In the genomic region with DNA sequence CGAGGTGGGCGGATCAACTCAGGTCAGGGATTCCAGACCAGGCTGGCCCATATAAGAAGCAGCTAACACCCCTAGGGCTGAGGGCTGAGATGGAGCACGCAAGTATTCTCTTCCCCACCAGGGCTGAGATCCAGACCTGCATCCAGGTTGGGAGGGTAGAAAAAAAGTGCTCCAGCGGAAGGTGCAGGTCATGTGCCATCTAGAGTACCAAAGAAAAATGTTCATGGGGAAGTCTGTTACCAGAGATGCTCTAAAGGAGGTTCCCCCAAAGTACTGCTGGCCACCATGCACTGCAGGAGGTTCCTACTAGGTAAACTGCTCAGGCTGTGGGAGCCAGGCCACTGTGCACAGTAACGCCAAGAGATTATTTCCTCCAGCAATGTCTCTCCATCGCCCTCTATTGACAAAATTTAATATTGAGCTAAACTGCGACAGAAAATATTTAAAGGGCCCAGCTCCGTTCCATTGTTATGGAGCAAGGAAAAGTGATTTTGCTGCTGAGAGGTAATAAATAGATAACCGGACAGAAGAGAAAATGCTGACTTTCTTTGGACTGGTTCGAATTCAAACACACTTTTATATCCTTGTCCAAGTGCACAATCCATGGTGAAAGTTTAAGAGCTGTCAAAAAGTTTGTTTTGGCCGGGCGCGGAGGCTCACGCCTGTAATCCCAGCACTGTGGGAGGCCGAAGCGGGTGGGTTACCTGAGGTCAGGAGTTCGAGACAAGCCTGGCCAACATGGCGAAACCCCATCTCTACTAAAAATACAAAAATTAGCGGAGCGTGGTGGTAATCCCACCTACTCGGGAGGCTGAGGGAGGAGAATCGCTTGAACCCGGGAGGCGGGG, we compare ENCODE assay signal across 8 cellular contexts.
DNase-seq lines count a peak whose midpoint lies in the region; ATAC-seq and TF ChIP-seq lines count a peak whose summit lies in the region.

No MANE protein-coding gene starts in this region.

- H3K36me3 ChIP-seq in cardiac muscle cell (no peaks in the 10 kb centered on the region), ovary (no peaks in the 10 kb centered on the region)

- intact Hi-C loops in ovary (cut with DNase I): loop anchor here in 2 of 4 donors (5.0 to 10.0 kb wide), 2 partner anchors 235 to 237 kb away; no protein-coding TSS in a partner anchor

- H3K9me3 Mint-ChIP-seq in activated naive CD8-positive, alpha-beta T cell treated with anti-CD3 and anti-CD28 coated beads, Interleukin-2, amount 50 U/mL, for 24 hours: no peaks in the 10 kb centered on the region

- H3K27ac ChIP-seq in cardiac muscle cell (no peak overlapping the region), ovary (peak overlapping the region; percentile 26 to 77)

- TF ChIP-seq CTCF in cardiac muscle cell (IDR thresholded peaks at IDR 0.05; ENCODE audit: low read depth, low read length) (peak; percentile 80), ovary (IDR thresholded peaks at IDR 0.05) (peak; percentile 71 to 85 (median 85))

- whole genome bisulfite sequencing in ovary, 3 donors: 10 to 12% (median 12%) methylated on average over 24 of the region's 24 CpGs

- H3K27me3 ChIP-seq in cardiac muscle cell (peaks cover 3% of the 10 kb centered on the region), ovary (no peaks in the 10 kb centered on the region)

- no peak for TF ChIP-seq EP300 in ovary (IDR thresholded peaks at IDR 0.05)

- TF ChIP-seq POLR2A in ovary (IDR thresholded peaks at IDR 0.05): no peak

- ATAC-seq in activated naive CD8-positive, alpha-beta T cell treated with anti-CD3 and anti-CD28 coated beads, Interleukin-2, amount 50 U/mL, for 24 hours: peak; percentile 60
- no peak for ATAC-seq in HG02678 (IDR thresholded peaks at IDR 0.05; ENCODE audit: unreplicated experiment)

- peak overlapping the region; percentile 100 for H3K27ac Mint-ChIP-seq in activated naive CD8-positive, alpha-beta T cell treated with anti-CD3 and anti-CD28 coated beads, Interleukin-2, amount 50 U/mL, for 24 hours

- H3K36me3 Mint-ChIP-seq in activated naive CD8-positive, alpha-beta T cell treated with anti-CD3 and anti-CD28 coated beads, Interleukin-2, amount 50 U/mL, for 24 hours (ENCODE audit: low read depth): no peaks in the 10 kb centered on the region

- H3K4me1 ChIP-seq in cardiac muscle cell (ENCODE audit: low read depth): peaks cover 5% of the 10 kb centered on the region
- H3K4me1 ChIP-seq in ovary (ENCODE audit: insufficient read depth): peaks cover 2% of the 10 kb centered on the region

- H3K4me3 ChIP-seq in cardiac muscle cell: peak overlapping the region; percentile 77
- H3K4me3 ChIP-seq in ovary: peak overlapping the region; percentile 62

- H3K4me1 Mint-ChIP-seq in activated naive CD8-positive, alpha-beta T cell treated with anti-CD3 and anti-CD28 coated beads, Interleukin-2, amount 50 U/mL, for 24 hours: peaks cover 36% of the 10 kb centered on the region

- DNase-seq in DMS79 (lab: John Stamatoyannopoulos, UW) (peak; percentile 9), HCEC 1CT (peak; percentile 73), NCI-H1048 (lab: John Stamatoyannopoulos, UW) (peak; percentile 38), SK-MEL-5 (ENCODE audit: low read depth, low spot score) (peak; percentile 90), cardiac muscle cell (ENCODE audit: low read depth in 1 of 2, low spot score in 1 of 2) (peak; percentile 88), ovary (peak; percentile 32 to 55 (median 48))
- DNase-seq in activated naive CD8-positive, alpha-beta T cell treated with anti-CD3 and anti-CD28 coated beads, Interleukin-2, amount 50 U/mL, for 24 hours: peak; percentile 46

- H3K9me3 ChIP-seq in cardiac muscle cell (ENCODE audit: low read depth) (no peaks in the 10 kb centered on the region), ovary (no peaks in the 10 kb centered on the region)

- peaks cover 4% of the 10 kb centered on the region for H3K27me3 Mint-ChIP-seq in activated naive CD8-positive, alpha-beta T cell treated with anti-CD3 and anti-CD28 coated beads, Interleukin-2, amount 50 U/mL, for 24 hours

- in situ Hi-C loops in SK-MEL-5 (cut with HindIII; ENCODE audit: low pct_unique_long_range_greater_than_20kb, low sequenced_read_pairs): no loop called here

- H3K4me3 Mint-ChIP-seq in activated naive CD8-positive, alpha-beta T cell treated with anti-CD3 and anti-CD28 coated beads, Interleukin-2, amount 50 U/mL, for 24 hours: peak overlapping the region; percentile 97

Comparison
In these comparisons a context has a peak if more than half of its experiments do, and no peak if none do; other contexts are left out.
1. DNase-seq: peak in every context shown above with its lines; median percentile 90 in SK-MEL-5; 88 in cardiac muscle cell; 73 in HCEC 1CT; 48 in ovary; 46 in activated naive CD8-positive, alpha-beta T cell treated with anti-CD3 and anti-CD28 coated beads, Interleukin-2, amount 50 U/mL, for 24 hours; 38 in NCI-H1048; 9 in DMS79.